In genomic region chr12:52529846-52530245, GRCh38 we compare ENCODE assay signal across 35 cellular contexts. TPM values are rescaled to one million over a fixed set of nuclear protein-coding genes. Genes with fewer than 3 reads are reported as not detected.
"Had no signal": no experiment of that assay in that cellular context is flagged by ENCODE, and none has a peak within 500 bp of the region (broad histone marks: within the 10 kb centered on the region; RNA-seq: fewer than 3 reads in every experiment).

No MANE protein-coding gene starts in this region.

- H3K27me3 Mint-ChIP-seq: stimulated activated naive CD8-positive, alpha-beta T cell treated with anti-CD3 and anti-CD28 coated beads, Interleukin-15, amount 100 ng/mL, for 72 hours; type B pancreatic cell had no signal

- DNase-seq: hippocampal formation; kidney glomerular epithelial cell; left cardiac atrium; lower lobe of right lung; mammary epithelial cell; mesenchymal stem cell; naive B cell; nucleus accumbens; pancreas; posterior cingulate gyrus; retina; right cardiac atrium; sigmoid colon; small intestine; stimulated activated CD4-positive, alpha-beta T cell treated with anti-CD3 and anti-CD28 coated beads, Interleukin-1b, Interleukin-23, amount 100 ng/mL, for 48 hours; stimulated activated CD4-positive, alpha-beta T cell treated with anti-CD3 and anti-CD28 coated beads, Interleukin-2, amount 100 ng/mL, for 48 hours; stimulated activated CD4-positive, alpha-beta T cell treated with anti-CD3 and anti-CD28 coated beads, Interleukin-4, amount 100 ng/mL, for 4 hours; stimulated activated CD8-positive, alpha-beta memory T cell treated with anti-CD3 and anti-CD28 coated beads, Interleukin-4, amount 100 ng/mL, for 48 hours; stimulated activated naive CD4-positive, alpha-beta T cell treated with Interleukin-2 at 50 U/mL for 16 hours; stimulated activated naive CD8-positive, alpha-beta T cell treated with anti-CD3 and anti-CD28 coated beads, Interleukin-15, amount 100 ng/mL, for 72 hours; substantia nigra had no signal

- ATAC-seq: left cardiac atrium; left lobe of liver; lower lobe of right lung; pancreas; right cardiac atrium; stimulated activated memory B cell treated with anti-CD40 and anti-IgM and Interleukin-4, amounts not matched to agents 10 μg/mL and 1 μg/mL and 100 μg/mL, for 72 hours; stimulated activated naive CD8-positive, alpha-beta T cell treated with anti-CD3 and anti-CD28 coated beads, Interleukin-15, amount 100 ng/mL, for 72 hours had no signal

- H3K9me3 Mint-ChIP-seq: mesothelial cell of epicardium; naive B cell; nephron; neural crest cell; stimulated activated memory B cell treated with anti-CD40 and anti-IgM and Interleukin-4, amounts not matched to agents 10 μg/mL and 1 μg/mL and 100 μg/mL, for 72 hours; stimulated activated naive CD8-positive, alpha-beta T cell treated with anti-CD3 and anti-CD28 coated beads, Interleukin-15, amount 100 ng/mL, for 72 hours; type B pancreatic cell had no signal

- H3K4me1 Mint-ChIP-seq: naive B cell; nephron; neural crest cell; stimulated activated naive CD8-positive, alpha-beta T cell treated with anti-CD3 and anti-CD28 coated beads, Interleukin-15, amount 100 ng/mL, for 72 hours had no signal

- H3K36me3 Mint-ChIP-seq: mesothelial cell of epicardium; naive B cell; stimulated activated memory B cell treated with anti-CD40 and anti-IgM and Interleukin-4, amounts not matched to agents 10 μg/mL and 1 μg/mL and 100 μg/mL, for 72 hours; type B pancreatic cell had no signal

- H3K27ac Mint-ChIP-seq: mesothelial cell of epicardium; naive B cell; nephron; stimulated activated memory B cell treated with anti-CD40 and anti-IgM and Interleukin-4, amounts not matched to agents 10 μg/mL and 1 μg/mL and 100 μg/mL, for 72 hours; type B pancreatic cell had no signal

- H3K4me3 Mint-ChIP-seq: mesothelial cell of epicardium; naive B cell; nephron; neural crest cell; stimulated activated memory B cell treated with anti-CD40 and anti-IgM and Interleukin-4, amounts not matched to agents 10 μg/mL and 1 μg/mL and 100 μg/mL, for 72 hours; stimulated activated naive CD8-positive, alpha-beta T cell treated with anti-CD3 and anti-CD28 coated beads, Interleukin-15, amount 100 ng/mL, for 72 hours; type B pancreatic cell had no signal

RNA-seq across cellular contexts. Expression of gene KRT5, which starts 9.7 kb away (rescaled TPM):
- total RNA-seq: left lobe of liver, liver, neural crest cell, right cardiac atrium had no signal

RNA-seq across cellular contexts. Expression of gene KRT71, which starts 23.1 kb away (rescaled TPM):
- total RNA-seq: left cardiac atrium, left lobe of liver, liver, lower lobe of right lung, mammary epithelial cell, mesothelial cell of epicardium, mononuclear cell, neural crest cell, osteoblast, pancreas, prostate gland, right cardiac atrium, sigmoid colon, tibial nerve, urinary bladder, vagina had no signal

RNA-seq across cellular contexts. Expression of gene KRT6A, which starts 36.8 kb away (rescaled TPM):
- total RNA-seq: left lobe of liver, mononuclear cell, neural crest cell, right cardiac atrium, sigmoid colon, temporal lobe, urinary bladder had no signal

RNA-seq across cellular contexts. Expression of gene KRT74, which starts 43.8 kb away (rescaled TPM):
- total RNA-seq: left cardiac atrium, left lobe of liver, liver, lower lobe of right lung, mammary epithelial cell, mesothelial cell of epicardium, neural crest cell, osteoblast, pancreas, sigmoid colon, temporal lobe, tibial nerve, urinary bladder, vagina had no signal

RNA-seq across cellular contexts. Expression of gene KRT6C, which starts 56.2 kb away (rescaled TPM):
- total RNA-seq: left cardiac atrium, left lobe of liver, lower lobe of right lung, mesothelial cell of epicardium, mononuclear cell, neural crest cell, osteoblast, pancreas, prostate gland, right cardiac atrium, sigmoid colon, temporal lobe, tibial nerve, urinary bladder had no signal
